Comparison of ENCODE assay signal across 10 cellular contexts in genomic region chr19:46015961-46016425, GRCh38. TPM values are rescaled to one million over a fixed set of nuclear protein-coding genes. Genes with fewer than 3 reads are reported as not detected.
DNase-seq lines count a peak whose midpoint lies in the region; ATAC-seq, FAIRE-seq and TF ChIP-seq lines count a peak whose summit lies in the region.
"Had no signal": no experiment of that assay in that cellular context is flagged by ENCODE, and none has a peak within 500 bp of the region (broad histone marks: within the 10 kb centered on the region; RNA-seq: fewer than 3 reads in every experiment).

No MANE protein-coding gene starts in this region.

- H3K27ac ChIP-seq in H1 (ENCODE audit: low read depth, low read length) = no peak overlapping the region
- H3K27ac ChIP-seq: C4-2B had no signal

- FAIRE-seq in H1 (lab: Jason Lieb, UNC) = no peak

- H2BK5ac ChIP-seq in H1 (ENCODE audit: low read depth, low read length) = no peak overlapping the region

- DNase-seq in NCI-H2029 (lab: John Stamatoyannopoulos, UW) (peak; percentile 38), NCI-H2029 treated with DMSO at 0.1 percent for 48 hours (lab: John Stamatoyannopoulos, UW) (no peak), H1 (ENCODE audit: low read depth in 1 of 2, low spot score in 2 of 2) (peak in 1 of 2 experiments; percentile 64), natural killer cell (peak; percentile 40), NCI-H1092 treated with DMSO at 0.1 percent for 48 hours (lab: John Stamatoyannopoulos, UW) (no peak), A172 (ENCODE audit: low spot score) (no peak)
- peak; percentile 83 for DNase-seq in activated CD4-positive, alpha-beta T cell treated with anti-CD3 and anti-CD28 coated beads, Interleukin-2, amount 10 ng/mL, durations not matched to agents 24 days and 14 days

- peaks cover 5 to 21% (median 19%) of the 10 kb centered on the region in 4 experiments for H3K27me3 ChIP-seq in H1 (replicated peaks in 1 of 4; ENCODE audit: control insufficient read depth in 3 of 4, extremely low read depth in 1 of 4, insufficient read depth in 3 of 4, low read length in 3 of 4)

- 4% methylated on average over 48 of the region's 54 CpGs; no CpG with 5 or more reads in 1 of the 2 experiments for WGBS in H1 (ENCODE audit: extremely low coverage in 1 of 2, insufficient coverage in 1 of 2, insufficient read length in 1 of 2, insufficient replicate concordance in 2 of 2, low coverage in 1 of 2, low lambda C conversion rate in 2 of 2, missing lambda C conversion rate in 1 of 2), 2 experiments

- no peak overlapping the region for H2BK120ac ChIP-seq in H1 (replicated peaks; ENCODE audit: low read depth, low read length)

- peaks cover 2 to 11% of the 10 kb centered on the region in 2 experiments for H4K20me1 ChIP-seq in H1 (replicated peaks in 1 of 2; ENCODE audit: control insufficient read depth in 1 of 2, insufficient read depth in 2 of 2, low read length in 2 of 2)

- intact Hi-C loops in activated CD4-positive, alpha-beta T cell treated with anti-CD3 and anti-CD28 coated beads, Interleukin-2, amount 10 ng/mL, durations not matched to agents 24 days and 14 days (cut with micrococcal nuclease) = no loop called here
- intact Hi-C loops in natural killer cell (cut with micrococcal nuclease) = loop anchor here (5.0 to 10.0 kb wide), 2 partner anchors 199 to 241 kb away; partner anchors contain the start of gene RSPH6A

- peak overlapping the region; percentile 94 for H3K4me3 Mint-ChIP-seq in activated CD4-positive, alpha-beta T cell treated with anti-CD3 and anti-CD28 coated beads, Interleukin-2, amount 10 ng/mL, durations not matched to agents 24 days and 14 days
- peak overlapping the region; percentile 96 for H3K4me3 Mint-ChIP-seq in natural killer cell

- no peak for TF ChIP-seq EP300 in H1 (IDR thresholded peaks at IDR 0.05; ENCODE audit: borderline replicate concordance in 1 of 2, low read depth in 2 of 2, low read length in 2 of 2)

- H3K9me3 Mint-ChIP-seq in activated CD4-positive, alpha-beta T cell treated with anti-CD3 and anti-CD28 coated beads, Interleukin-2, amount 10 ng/mL, durations not matched to agents 24 days and 14 days = no peaks in the 10 kb centered on the region
- H3K9me3 Mint-ChIP-seq in natural killer cell = no peaks in the 10 kb centered on the region

- no peak overlapping the region for H2BK20ac ChIP-seq in H1 (ENCODE audit: low read length)

- no peak overlapping the region for H4K8ac ChIP-seq in H1 (ENCODE audit: extremely low read depth, insufficient read depth, low read length)

- peaks cover 6% of the 10 kb centered on the region for H3K36me3 Mint-ChIP-seq in activated CD4-positive, alpha-beta T cell treated with anti-CD3 and anti-CD28 coated beads, Interleukin-2, amount 10 ng/mL, durations not matched to agents 24 days and 14 days (ENCODE audit: low read depth)
- H3K36me3 Mint-ChIP-seq in natural killer cell = no peaks in the 10 kb centered on the region

- no peak for TF ChIP-seq RAD21 in H1 (IDR thresholded peaks at IDR 0.05 in 1 of 2, conservative IDR thresholded peaks at IDR 0.05 in 1 of 2; ENCODE audit: low read depth in 2 of 2, low read length in 2 of 2)

- no peaks in the 10 kb centered on the region for H3K79me2 ChIP-seq in H1 (ENCODE audit: control insufficient read depth in 1 of 2, insufficient read depth in 2 of 2, low read length in 2 of 2)

- H4K91ac ChIP-seq in H1 (replicated peaks; ENCODE audit: insufficient read length, low read length) = no peak overlapping the region

- H3K79me1 ChIP-seq in H1 (ENCODE audit: low read depth, low read length) = no peaks in the 10 kb centered on the region

- POLR2A ChIA-PET in H1 (lab: Charles Lee; ENCODE audit: partially characterized antibody) = interaction anchor here (1.4 to 1.5 kb wide), 2 partner anchors 12 to 113 kb away, joined by 3 to 4 read pairs; no protein-coding TSS in a partner anchor

- H2BK15ac ChIP-seq in H1 (ENCODE audit: low read length) = 0 out of 2 replicates have a peak overlapping the region, but pooled peaks have one; percentile 81

- H3K36me3 ChIP-seq in H1 (ENCODE audit: control insufficient read depth in 2 of 4, insufficient read depth in 4 of 4, low read length in 3 of 4) = no peaks in the 10 kb centered on the region; a peak in 2 of 8 replicates

- no peak for TF ChIP-seq CTCF in H1 (IDR thresholded peaks at IDR 0.05; ENCODE audit: control extremely low read depth in 1 of 3, insufficient read depth in 1 of 3, low read depth in 1 of 3, low read length in 3 of 3)
- TF ChIP-seq CTCF in natural killer cell (IDR thresholded peaks at IDR 0.05) = no peak

- no peak overlapping the region for H4K5ac ChIP-seq in H1 (ENCODE audit: insufficient read length, low read depth, low read length)

- no peak overlapping the region for H3K4ac ChIP-seq in H1 (replicated peaks; ENCODE audit: insufficient read length, low read depth, low read length)

- H3K27me3 Mint-ChIP-seq in activated CD4-positive, alpha-beta T cell treated with anti-CD3 and anti-CD28 coated beads, Interleukin-2, amount 10 ng/mL, durations not matched to agents 24 days and 14 days = peaks cover 13% of the 10 kb centered on the region
- peaks cover 0 to 9% of the 10 kb centered on the region in 2 donors for H3K27me3 Mint-ChIP-seq in natural killer cell (ENCODE audit: low read depth in 2 of 2)

- no peak overlapping the region; the same call in 1 of the 2 replicates for H3K18ac ChIP-seq in H1 (ENCODE audit: extremely low read depth, low read length)

- no peak for TF ChIP-seq POLR2A in H1 (IDR thresholded peaks at IDR 0.05; ENCODE audit: control extremely low read depth in 1 of 2, low read depth in 2 of 2, low read length in 2 of 2)

- peaks cover 19% of the 10 kb centered on the region; the same call in 1 of the 2 replicates for H3K23me2 ChIP-seq in H1 (ENCODE audit: low read depth, low read length)

- peak overlapping the region; percentile 85 to 99 for H3K4me2 ChIP-seq in H1 (ENCODE audit: insufficient read depth in 1 of 2, low read depth in 2 of 2, low read length in 2 of 2)

- H3K9ac ChIP-seq in H1 (replicated peaks in 1 of 4; ENCODE audit: extremely low read depth in 1 of 4, low read depth in 3 of 4, low read length in 3 of 4) = no peak overlapping the region; a peak in 2 of 7 replicates

- H3K4me3 ChIP-seq in H1 (ENCODE audit: extremely low read depth in 1 of 4, insufficient read depth in 2 of 4, low read depth in 3 of 4, low read length in 4 of 4) = peak overlapping the region; percentile 30 to 55 (median 45); a peak in 7 of 8 replicates

- no peak overlapping the region for H2AK5ac ChIP-seq in H1 (ENCODE audit: low read depth, low read length)

- H3K56ac ChIP-seq in H1 (replicated peaks; ENCODE audit: insufficient read length, low read depth, low read length) = no peak overlapping the region

- H2AFZ ChIP-seq in H1 (ENCODE audit: low read length) = no peak overlapping the region

- H2BK12ac ChIP-seq in H1 (ENCODE audit: low read depth, low read length) = no peak overlapping the region

- CTCF ChIA-PET in H1 (lab: Charles Lee; ENCODE audit: partially characterized antibody) = interaction anchor here (1.3 to 4.3 kb wide), 4 partner anchors 11 to 61 kb away, joined by 4 to 44 read pairs (median 10); no protein-coding TSS in a partner anchor

- ATAC-seq in natural killer cell = peak; percentile 36 to 55 (median 52)
- no peak for ATAC-seq in GM21825 (IDR thresholded peaks at IDR 0.05; ENCODE audit: unreplicated experiment)

- H3K27ac Mint-ChIP-seq in activated CD4-positive, alpha-beta T cell treated with anti-CD3 and anti-CD28 coated beads, Interleukin-2, amount 10 ng/mL, durations not matched to agents 24 days and 14 days = no peak overlapping the region
- peak overlapping the region; percentile 61 to 74 for H3K27ac Mint-ChIP-seq in natural killer cell

- peaks cover 16% of the 10 kb centered on the region for H3K4me1 Mint-ChIP-seq in activated CD4-positive, alpha-beta T cell treated with anti-CD3 and anti-CD28 coated beads, Interleukin-2, amount 10 ng/mL, durations not matched to agents 24 days and 14 days
- H3K4me1 Mint-ChIP-seq in natural killer cell = peaks cover 12 to 24% of the 10 kb centered on the region in 2 donors

- peaks cover 0 to 10% (median 8%) of the 10 kb centered on the region in 4 experiments; a peak in 6 of 7 replicates for H3K4me1 ChIP-seq in H1 (replicated peaks in 1 of 4; ENCODE audit: control insufficient read depth in 3 of 4, insufficient read depth in 4 of 4, low read length in 3 of 4)

- no peaks in the 10 kb centered on the region for H3K9me3 ChIP-seq in H1 (ENCODE audit: insufficient read depth in 2 of 2, low read depth in 1 of 2, low read length in 1 of 2)

- no peak overlapping the region for H3K23ac ChIP-seq in H1 (ENCODE audit: insufficient read length)

- no peak overlapping the region for H3K14ac ChIP-seq in H1 (ENCODE audit: insufficient read length)

RNA-seq across cellular contexts. Expression of gene PGLYRP1, which starts 6.9 kb away (rescaled TPM):
- total RNA-seq in activated CD4-positive, alpha-beta T cell treated with anti-CD3 and anti-CD28 coated beads, Interleukin-2, amount 10 ng/mL, durations not matched to agents 24 days and 14 days = not detected in 2 replicates
- not detected in 2 replicates for total RNA-seq in H1 (2021; fragmentation: NEBNext Ultra II Directional; extraction: Animal tissue kit (Norgen Biotek cat#: 25700))
- polyA plus RNA-seq in H1 (2011; rRNA removed) = not detected in 2 replicates
- 0.17 TPM for polyA plus RNA-seq in H1 (2011; cell fraction: cytosol; rRNA removed)
- not detected for polyA plus RNA-seq in H1 (2011; cell fraction: nucleus; rRNA removed)
- polyA plus RNA-seq in H1 (2012, experiment 1 of 2) = 0.40 to 1.1 TPM (median 1.0 TPM) in 3 of 4 replicates, not detected in the other
- not detected for polyA plus RNA-seq in H1 (2012, experiment 2 of 2)
- polyA plus RNA-seq in H1 (2013, experiment 1 of 2) = not detected
- 0.07 TPM for polyA plus RNA-seq in H1 (2013, experiment 2 of 2)
- polyA minus RNA-seq in H1 (2011; rRNA and poly(A)+ RNA removed) = not detected in 2 replicates
- not detected for polyA minus RNA-seq in H1 (2011; cell fraction: cytosol; rRNA and poly(A)+ RNA removed)
- not detected for polyA minus RNA-seq in H1 (2011; cell fraction: nucleus; rRNA and poly(A)+ RNA removed)
- under 1 TPM in 1 of 3 donors, not detected in 2; 0.55 TPM for total RNA-seq in natural killer cell
- not detected in 2 replicates for total RNA-seq in A172 (2014; rRNA removed; shearing (Covaris generic))
- total RNA-seq: T-helper 2 cell treated with Interferon-gamma antibody and Interleukin-4, amounts not matched to agents 100 ng/mL and 5 ng/mL, for 36 hours had no signal

RNA-seq across cellular contexts. Expression of gene CCDC61, which starts 20.7 kb away (rescaled TPM):
- total RNA-seq in activated CD4-positive, alpha-beta T cell treated with anti-CD3 and anti-CD28 coated beads, Interleukin-2, amount 10 ng/mL, durations not matched to agents 24 days and 14 days = 23.1 and 30.1 TPM in 2 replicates
- 16.1 and 17.4 TPM in 2 replicates for total RNA-seq in H1 (2021; fragmentation: NEBNext Ultra II Directional; extraction: Animal tissue kit (Norgen Biotek cat#: 25700))
- 7.8 and 11.5 TPM in 2 replicates for polyA plus RNA-seq in H1 (2011; rRNA removed)
- 10.1 TPM for polyA plus RNA-seq in H1 (2011; cell fraction: cytosol; rRNA removed)
- 28.3 TPM for polyA plus RNA-seq in H1 (2011; cell fraction: nucleus; rRNA removed)
- 8.6 to 11.4 TPM (median 10.5 TPM) in 4 replicates for polyA plus RNA-seq in H1 (2012, experiment 1 of 2)
- polyA plus RNA-seq in H1 (2012, experiment 2 of 2) = 7.5 TPM
- polyA plus RNA-seq in H1 (2013, experiment 1 of 2) = 7.2 TPM
- 7.1 TPM for polyA plus RNA-seq in H1 (2013, experiment 2 of 2)
- polyA minus RNA-seq in H1 (2011; rRNA and poly(A)+ RNA removed) = 4.9 and 6.1 TPM in 2 replicates
- 11.1 TPM for polyA minus RNA-seq in H1 (2011; cell fraction: cytosol; rRNA and poly(A)+ RNA removed)
- 36.0 TPM for polyA minus RNA-seq in H1 (2011; cell fraction: nucleus; rRNA and poly(A)+ RNA removed)
- total RNA-seq in natural killer cell = 10 to 100 TPM; 10.6 to 16.9 (median 14.6) TPM
- 2.4 and 3.1 TPM in 2 replicates for total RNA-seq in A172 (2014; rRNA removed; shearing (Covaris generic))

RNA-seq across cellular contexts. Expression of gene IGFL4, which starts 24.8 kb away (rescaled TPM):
- total RNA-seq in activated CD4-positive, alpha-beta T cell treated with anti-CD3 and anti-CD28 coated beads, Interleukin-2, amount 10 ng/mL, durations not matched to agents 24 days and 14 days = not detected in 2 replicates
- 0.11 TPM in 1 of 2 replicates, not detected in the other for total RNA-seq in H1 (2021; fragmentation: NEBNext Ultra II Directional; extraction: Animal tissue kit (Norgen Biotek cat#: 25700))
- 0.05 TPM in 2 replicates for polyA plus RNA-seq in H1 (2011; rRNA removed)
- 0.34 TPM for polyA plus RNA-seq in H1 (2011; cell fraction: cytosol; rRNA removed)
- polyA plus RNA-seq in H1 (2011; cell fraction: nucleus; rRNA removed) = 0.54 TPM
- 0.28 to 0.57 TPM (median 0.37 TPM) in 4 replicates for polyA plus RNA-seq in H1 (2012, experiment 1 of 2)
- polyA plus RNA-seq in H1 (2012, experiment 2 of 2) = not detected
- polyA plus RNA-seq in H1 (2013, experiment 1 of 2) = 0.24 TPM
- 0.17 TPM for polyA plus RNA-seq in H1 (2013, experiment 2 of 2)
- polyA minus RNA-seq in H1 (2011; rRNA and poly(A)+ RNA removed) = 0.13 TPM in 1 of 2 replicates, not detected in the other
- polyA minus RNA-seq in H1 (2011; cell fraction: cytosol; rRNA and poly(A)+ RNA removed) = not detected
- 1.00 TPM for polyA minus RNA-seq in H1 (2011; cell fraction: nucleus; rRNA and poly(A)+ RNA removed)
- not detected for total RNA-seq in natural killer cell
- total RNA-seq in A172 (2014; rRNA removed; shearing (Covaris generic)) = not detected in 2 replicates
- total RNA-seq: T-helper 2 cell treated with Interferon-gamma antibody and Interleukin-4, amounts not matched to agents 100 ng/mL and 5 ng/mL, for 36 hours had no signal

RNA-seq across cellular contexts. Expression of gene NOVA2, which starts 42.3 kb away (rescaled TPM):
- not detected in 2 replicates for total RNA-seq in activated CD4-positive, alpha-beta T cell treated with anti-CD3 and anti-CD28 coated beads, Interleukin-2, amount 10 ng/mL, durations not matched to agents 24 days and 14 days
- total RNA-seq in H1 (2021; fragmentation: NEBNext Ultra II Directional; extraction: Animal tissue kit (Norgen Biotek cat#: 25700)) = 22.7 and 24.6 TPM in 2 replicates
- polyA plus RNA-seq in H1 (2011; rRNA removed) = 3.2 and 4.5 TPM in 2 replicates
- polyA plus RNA-seq in H1 (2011; cell fraction: cytosol; rRNA removed) = 2.7 TPM
- 4.4 TPM for polyA plus RNA-seq in H1 (2011; cell fraction: nucleus; rRNA removed)
- 11.1 to 12.7 TPM (median 11.8 TPM) in 4 replicates for polyA plus RNA-seq in H1 (2012, experiment 1 of 2)
- polyA plus RNA-seq in H1 (2012, experiment 2 of 2) = 10.4 TPM
- 8.0 TPM for polyA plus RNA-seq in H1 (2013, experiment 1 of 2)
- polyA plus RNA-seq in H1 (2013, experiment 2 of 2) = 7.7 TPM
- 6.2 and 7.1 TPM in 2 replicates for polyA minus RNA-seq in H1 (2011; rRNA and poly(A)+ RNA removed)
- polyA minus RNA-seq in H1 (2011; cell fraction: cytosol; rRNA and poly(A)+ RNA removed) = 10.1 TPM
- polyA minus RNA-seq in H1 (2011; cell fraction: nucleus; rRNA and poly(A)+ RNA removed) = 4.7 TPM
- not detected for total RNA-seq in natural killer cell
- 0.17 and 0.53 TPM in 2 replicates for total RNA-seq in A172 (2014; rRNA removed; shearing (Covaris generic))

Comparison
In these comparisons a context has a peak if more than half of its experiments do, and no peak if none do; other contexts are left out.
1. DNase-seq: peak in NCI-H2029 (single experiment), activated CD4-positive, alpha-beta T cell treated with anti-CD3 and anti-CD28 coated beads, Interleukin-2, amount 10 ng/mL, durations not matched to agents 24 days and 14 days (single experiment) and natural killer cell (single experiment); none in NCI-H2029 treated with DMSO at 0.1 percent for 48 hours (single experiment), NCI-H1092 treated with DMSO at 0.1 percent for 48 hours (single experiment) and A172 (single experiment).